ENCODE assay signal across 1 cellular context in the genomic region with DNA sequence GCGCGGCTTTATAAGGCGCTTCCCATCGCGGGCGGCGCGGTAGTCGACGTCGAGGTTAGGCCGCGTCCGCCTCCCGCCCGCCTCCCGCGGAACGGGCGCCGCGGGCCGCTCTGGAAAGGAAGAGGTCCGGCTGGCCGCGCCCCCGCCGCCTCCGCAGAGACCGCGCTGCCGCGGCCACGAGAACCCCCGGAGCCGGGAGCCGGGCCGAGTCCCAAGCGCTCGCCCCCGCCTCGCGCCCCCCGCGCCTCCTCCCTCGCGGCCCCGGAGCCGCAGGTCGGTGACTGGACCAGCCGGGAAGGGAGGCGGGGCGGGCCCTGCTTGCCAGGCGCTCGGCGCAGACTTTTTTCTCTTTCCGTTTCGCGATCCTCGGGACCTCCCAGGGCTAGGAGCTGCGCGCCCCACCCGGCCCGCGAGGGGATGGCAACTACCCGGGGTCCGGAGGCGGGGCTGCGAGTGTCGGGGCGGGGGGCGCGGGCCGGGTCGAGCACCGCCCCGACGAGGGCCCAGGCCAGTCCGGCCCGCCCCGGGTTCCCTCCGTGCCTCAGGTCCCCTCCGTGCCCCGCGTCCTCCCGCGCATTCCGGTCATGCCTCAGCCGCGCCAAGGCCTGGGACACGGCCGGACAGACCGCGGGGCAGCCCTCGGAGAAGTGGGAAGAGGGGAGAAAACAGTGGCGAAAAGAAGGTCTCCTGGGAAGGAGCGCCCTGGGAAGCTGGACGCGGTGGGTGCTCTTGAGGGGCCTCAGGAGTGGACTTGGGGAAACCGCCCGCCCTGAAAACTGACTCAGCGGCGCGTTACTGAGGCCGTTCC.
TF ChIP-seq lines count a peak whose summit lies in the region.

No MANE protein-coding gene starts in this region.

TF ChIP-seq in IMR-90, 13 proteins besides CTCF, POLR2A, EP300 and RAD21 (continued from another document):
- TF ChIP-seq, protein P1, sequence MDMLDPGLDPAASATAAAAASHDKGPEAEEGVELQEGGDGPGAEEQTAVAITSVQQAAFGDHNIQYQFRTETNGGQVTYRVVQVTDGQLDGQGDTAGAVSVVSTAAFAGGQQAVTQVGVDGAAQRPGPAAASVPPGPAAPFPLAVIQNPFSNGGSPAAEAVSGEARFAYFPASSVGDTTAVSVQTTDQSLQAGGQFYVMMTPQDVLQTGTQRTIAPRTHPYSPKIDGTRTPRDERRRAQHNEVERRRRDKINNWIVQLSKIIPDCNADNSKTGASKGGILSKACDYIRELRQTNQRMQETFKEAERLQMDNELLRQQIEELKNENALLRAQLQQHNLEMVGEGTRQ (IDR thresholded peaks at IDR 0.05; ENCODE audit: low read depth, low read length) = no peak
- TF ChIP-seq SMC3 (IDR thresholded peaks at IDR 0.05; ENCODE audit: low read depth, low read length) = no peak
TF ChIP-seq in IMR-90: peak in this region for 2.
